In the genomic region with DNA sequence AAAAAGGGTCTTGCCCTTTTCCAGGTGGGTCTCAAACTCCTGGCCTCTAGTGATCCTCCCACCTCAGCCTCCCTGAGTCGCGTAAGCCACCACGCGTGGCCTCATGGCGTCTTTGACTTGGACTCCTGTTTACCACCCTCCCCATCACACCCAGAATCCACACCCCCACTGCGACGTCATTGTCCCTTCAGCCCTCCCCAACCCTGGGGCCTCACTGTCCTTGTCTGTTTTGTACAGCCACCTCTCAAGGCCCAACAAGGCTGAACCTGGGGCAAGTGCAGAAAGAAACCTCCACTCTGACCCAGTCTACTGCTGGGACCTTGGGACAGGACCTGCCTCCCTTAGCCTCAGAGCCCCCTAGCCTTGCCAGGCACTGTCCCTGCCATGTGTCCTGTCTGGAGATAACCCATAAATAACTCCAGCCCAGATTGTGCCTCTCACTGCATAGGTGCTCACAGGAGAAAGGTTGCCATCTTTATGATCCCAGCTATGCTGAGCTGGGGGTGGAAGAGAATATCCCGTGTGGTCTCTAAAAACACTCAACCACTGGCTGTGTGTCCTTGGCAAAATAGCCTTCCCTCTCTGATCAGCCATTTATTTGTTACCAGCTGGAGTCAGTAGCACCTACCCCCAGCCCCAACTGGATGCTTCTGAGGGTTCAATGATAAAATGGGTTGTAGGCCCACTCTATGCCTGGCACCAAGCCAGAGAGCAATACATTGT, we compare ENCODE assay signal across 14 cellular contexts. TPM values are rescaled to one million over a fixed set of nuclear protein-coding genes. Genes with fewer than 3 reads are reported as not detected.
DNase-seq lines count a peak whose midpoint lies in the region; ATAC-seq and TF ChIP-seq lines count a peak whose summit lies in the region.
"Had no signal": no experiment of that assay in that cellular context is flagged by ENCODE, and none has a peak within 500 bp of the region (broad histone marks: within the 10 kb centered on the region; RNA-seq: fewer than 3 reads in every experiment).

No MANE protein-coding gene starts in this region.

- H3K9me3 ChIP-seq in lower lobe of right lung, result no peaks in the 10 kb centered on the region

- peak overlapping the region; percentile 92 for H3K27ac Mint-ChIP-seq in activated B cell treated with CpG ODN at 0.5 μM for 24 hours

- H3K4me3 ChIP-seq in lower lobe of right lung, result no peak overlapping the region
- H3K4me3 ChIP-seq: lung had no signal

- H3K9me3 Mint-ChIP-seq in activated B cell treated with CpG ODN at 0.5 μM for 24 hours, result no peaks in the 10 kb centered on the region

- POLR2A ChIA-PET in activated B cell treated with CpG ODN at 0.5 μM for 24 hours (lab: Charles Lee), result interaction anchor here (0.6 to 11.9 kb wide), 16 partner anchors 11 to 420 kb away, joined by 3 to 437 read pairs (median 6); partner anchors contain the start of genes JUND, MPV17L2, PIK3R2 and RAB3A

- peak overlapping the region; percentile 81 for H3K27ac ChIP-seq in lower lobe of right lung
- H3K27ac ChIP-seq: C4-2B had no signal

- intact Hi-C loops in activated B cell treated with CpG ODN at 0.5 μM for 24 hours (cut with micrococcal nuclease) (loop anchor here (5.0 to 10.0 kb wide), 4 partner anchors 74 to 647 kb away; partner anchors contain the start of genes ELL and MAST3), lower lobe of right lung (cut with DNase I) (no loop called here)

- no peak for ATAC-seq in activated B cell treated with CpG ODN at 0.5 μM for 24 hours (ENCODE audit: low read depth)
- ATAC-seq in lower lobe of right lung, result no peak
- no peak for ATAC-seq in GM19397 (IDR thresholded peaks at IDR 0.05; ENCODE audit: unreplicated experiment)
- no peak for ATAC-seq in HG03457 (IDR thresholded peaks at IDR 0.05; ENCODE audit: unreplicated experiment)
- ATAC-seq in HG03378 (IDR thresholded peaks at IDR 0.05; ENCODE audit: unreplicated experiment), result no peak
- ATAC-seq in GM18868 (IDR thresholded peaks at IDR 0.05; ENCODE audit: unreplicated experiment), result no peak

- peaks cover 18% of the 10 kb centered on the region for H3K4me1 ChIP-seq in lower lobe of right lung

- H3K4me1 Mint-ChIP-seq in activated B cell treated with CpG ODN at 0.5 μM for 24 hours, result peaks cover 82% of the 10 kb centered on the region

- DNase-seq in 8988T (peak; percentile 18), GM10266 (ENCODE audit: extremely low spot score) (peak; percentile 62), activated B cell treated with CpG ODN at 0.5 μM for 24 hours (no peak), lower lobe of right lung (peak; percentile 66)
- DNase-seq: activated CD8-positive, alpha-beta memory T cell treated with anti-CD3 and anti-CD28 coated beads for 24 hours; effector CD8-positive, alpha-beta T cell; NCI-H69; stimulated activated CD4-positive, alpha-beta T cell treated with anti-CD3 and anti-CD28 coated beads, Interleukin-4, amount 100 ng/mL, for 1 hour had no signal

- H3K36me3 ChIP-seq in lower lobe of right lung, result peaks cover 38% of the 10 kb centered on the region

- CTCF ChIA-PET in activated B cell treated with CpG ODN at 0.5 μM for 24 hours (lab: Charles Lee), result interaction anchor here (0.6 to 1.7 kb wide), 7 partner anchors 10 to 1400 kb away, joined by 3 to 11 read pairs (median 3); no protein-coding TSS in a partner anchor

- peaks cover 41% of the 10 kb centered on the region for H3K36me3 Mint-ChIP-seq in activated B cell treated with CpG ODN at 0.5 μM for 24 hours (ENCODE audit: low read depth)

- no peaks in the 10 kb centered on the region for H3K27me3 Mint-ChIP-seq in activated B cell treated with CpG ODN at 0.5 μM for 24 hours

- peak overlapping the region; percentile 75 for H3K4me3 Mint-ChIP-seq in activated B cell treated with CpG ODN at 0.5 μM for 24 hours

- no peaks in the 10 kb centered on the region for H3K27me3 ChIP-seq in lower lobe of right lung (ENCODE audit: low read depth)

- TF ChIP-seq CTCF in GM10266 (IDR thresholded peaks at IDR 0.05; ENCODE audit: control insufficient read depth, insufficient read depth, low read depth, missing control alignments), result no peak
- TF ChIP-seq CTCF in activated B cell treated with CpG ODN at 0.5 μM for 24 hours (IDR thresholded peaks at IDR 0.05), result no peak
- no peak for TF ChIP-seq CTCF in lower lobe of right lung (IDR thresholded peaks at IDR 0.05)

RNA-seq across cellular contexts. Expression of gene IFI30, which starts 1.8 kb away (rescaled TPM):
- 251 and 255 TPM in 2 replicates for total RNA-seq in activated B cell treated with CpG ODN at 0.5 μM for 24 hours
- total RNA-seq in lower lobe of right lung, result 682 TPM

RNA-seq across cellular contexts. Expression of gene PIK3R2, which starts 18.8 kb away (rescaled TPM):
- total RNA-seq in activated B cell treated with CpG ODN at 0.5 μM for 24 hours (12.0 and 12.7 TPM in 2 replicates), lower lobe of right lung (21.6 TPM)

RNA-seq across cellular contexts. Expression of gene MPV17L2, which starts 21.3 kb away (rescaled TPM):
- total RNA-seq in activated B cell treated with CpG ODN at 0.5 μM for 24 hours (17.3 and 17.9 TPM in 2 replicates), lower lobe of right lung (6.6 TPM)

RNA-seq across cellular contexts. Expression of gene RAB3A, which starts 32.1 kb away (rescaled TPM):
- total RNA-seq in activated B cell treated with CpG ODN at 0.5 μM for 24 hours, result 3.8 and 4.1 TPM in 2 replicates
- 2.7 TPM for total RNA-seq in lower lobe of right lung

RNA-seq across cellular contexts. Expression of gene PDE4C, which starts 54.5 kb away (rescaled TPM):
- total RNA-seq in activated B cell treated with CpG ODN at 0.5 μM for 24 hours (not detected in 2 replicates), lower lobe of right lung (9.6 TPM)
